ENCODE assay signal across 1 cellular context in the genomic region with DNA sequence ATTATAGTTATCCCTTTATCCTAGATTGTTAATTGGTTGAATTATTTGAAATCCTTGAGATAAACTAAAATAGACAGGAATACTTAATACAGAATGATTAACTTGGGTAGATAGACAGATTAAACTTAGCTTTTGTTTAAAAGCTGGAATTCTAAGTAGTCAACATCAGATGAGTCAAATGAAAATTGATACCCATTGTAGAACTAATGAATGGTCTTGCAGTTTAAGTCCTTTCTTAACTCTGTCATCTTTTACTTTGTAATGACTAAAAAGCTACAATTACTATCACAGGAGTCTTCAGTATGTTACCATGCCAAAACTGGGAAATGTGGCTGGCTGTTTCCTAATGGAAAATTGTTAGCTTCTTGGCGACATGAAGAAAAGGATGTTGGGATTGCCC.
TF ChIP-seq lines count a peak whose summit lies in the region.

No MANE protein-coding gene starts in this region.

TF ChIP-seq in GM12878, 131 proteins besides CTCF, POLR2A, EP300 and RAD21:
- no peak for TF ChIP-seq RBBP5 (conservative IDR thresholded peaks at IDR 0.05)
- TF ChIP-seq RFX5 (IDR thresholded peaks at IDR 0.05; ENCODE audit: low read depth, low read length): no peak
